Comparison of ENCODE assay signal across 11 cellular contexts in the genomic region with DNA sequence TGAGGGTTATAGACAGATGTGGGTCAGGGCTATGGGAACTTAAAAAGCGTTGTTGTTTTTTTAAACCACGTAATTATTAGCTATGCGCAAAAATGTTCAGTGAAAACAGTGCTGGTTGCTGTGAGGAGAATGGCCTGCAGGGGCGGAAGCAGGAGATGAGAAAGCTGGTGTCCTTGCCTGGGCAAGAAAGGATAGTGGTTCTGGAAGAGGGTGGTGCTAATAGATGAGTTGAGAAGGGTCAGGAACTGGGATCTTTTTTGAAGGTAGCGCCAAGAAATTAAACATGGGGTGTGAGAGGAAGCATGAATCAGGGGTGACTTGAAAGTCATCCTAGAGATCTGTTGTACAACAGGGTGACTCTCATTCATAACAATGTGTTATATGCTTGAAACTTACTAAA. TPM values are rescaled to one million over a fixed set of nuclear protein-coding genes. Genes with fewer than 3 reads are reported as not detected.
DNase-seq lines count a peak whose midpoint lies in the region; ATAC-seq and TF ChIP-seq lines count a peak whose summit lies in the region.
"Had no signal": no experiment of that assay in that cellular context is flagged by ENCODE, and none has a peak within 500 bp of the region (broad histone marks: within the 10 kb centered on the region; RNA-seq: fewer than 3 reads in every experiment).

No MANE protein-coding gene starts in this region.

- H3K4me3 Mint-ChIP-seq in activated naive CD8-positive, alpha-beta T cell, result no peak overlapping the region
- H3K4me3 Mint-ChIP-seq in activated naive CD8-positive, alpha-beta T cell treated with anti-CD3 and anti-CD28 coated beads for 36 hours, result no peak overlapping the region
- no peak overlapping the region for H3K4me3 Mint-ChIP-seq in endodermal cell

- H3K4me3 ChIP-seq in OCI-LY7 (ENCODE audit: low read depth, low read length, poor library complexity, severe bottlenecking) (peak overlapping the region; percentile 21), endodermal cell (ENCODE audit: low read length) (no peak overlapping the region), suprapubic skin (no peak overlapping the region)
- H3K4me3 ChIP-seq: SJCRH30, thoracic aorta had no signal

- H3K27me3 Mint-ChIP-seq in activated naive CD8-positive, alpha-beta T cell, result no peaks in the 10 kb centered on the region
- H3K27me3 Mint-ChIP-seq in activated naive CD8-positive, alpha-beta T cell treated with anti-CD3 and anti-CD28 coated beads for 36 hours, result peaks cover 10% of the 10 kb centered on the region
- peaks cover 3% of the 10 kb centered on the region for H3K27me3 Mint-ChIP-seq in endodermal cell (ENCODE audit: insufficient read depth)

- peak overlapping the region; percentile 98 for H3K27ac ChIP-seq in OCI-LY7 (ENCODE audit: low read depth, low read length, poor library complexity, severe bottlenecking)
- H3K27ac ChIP-seq in endodermal cell (ENCODE audit: low read depth, low read length), result no peak overlapping the region
- H3K27ac ChIP-seq in suprapubic skin, result peak overlapping the region; percentile 61
- H3K27ac ChIP-seq: neutrophil, SJCRH30, thoracic aorta had no signal

- TF ChIP-seq EP300 in suprapubic skin (IDR thresholded peaks at IDR 0.05), result no peak

- H3K9me2 ChIP-seq in OCI-LY7 (ENCODE audit: insufficient read depth, low read length), result no peaks in the 10 kb centered on the region

- peaks cover 80% of the 10 kb centered on the region for H3K4me1 ChIP-seq in OCI-LY7 (ENCODE audit: insufficient read depth, low read length, poor library complexity, severe bottlenecking)
- H3K4me1 ChIP-seq in endodermal cell (ENCODE audit: control insufficient read depth, insufficient read depth, low read length), result no peaks in the 10 kb centered on the region
- peaks cover 52% of the 10 kb centered on the region for H3K4me1 ChIP-seq in suprapubic skin
- H3K4me1 ChIP-seq: SJCRH30 had no signal

- no peak for ATAC-seq in HG02571 (IDR thresholded peaks at IDR 0.05; ENCODE audit: unreplicated experiment)

- no peaks in the 10 kb centered on the region for H3K9me3 Mint-ChIP-seq in activated naive CD8-positive, alpha-beta T cell (ENCODE audit: low read depth)
- no peaks in the 10 kb centered on the region for H3K9me3 Mint-ChIP-seq in activated naive CD8-positive, alpha-beta T cell treated with anti-CD3 and anti-CD28 coated beads for 36 hours
- H3K9me3 Mint-ChIP-seq in endodermal cell, result no peaks in the 10 kb centered on the region

- peaks cover 15% of the 10 kb centered on the region; the same call in 1 of the 2 replicates for H3K79me2 ChIP-seq in OCI-LY7 (ENCODE audit: insufficient read depth, low read depth, low read length)

- peaks cover 45% of the 10 kb centered on the region for H3K4me1 Mint-ChIP-seq in activated naive CD8-positive, alpha-beta T cell (ENCODE audit: low read depth)
- peaks cover 52% of the 10 kb centered on the region for H3K4me1 Mint-ChIP-seq in activated naive CD8-positive, alpha-beta T cell treated with anti-CD3 and anti-CD28 coated beads for 36 hours
- peaks cover 6% of the 10 kb centered on the region for H3K4me1 Mint-ChIP-seq in endodermal cell

- H3K27me3 ChIP-seq in endodermal cell (ENCODE audit: control insufficient read depth, insufficient read depth, low read length, poor library complexity, severe bottlenecking) (no peaks in the 10 kb centered on the region), suprapubic skin (no peaks in the 10 kb centered on the region)
- H3K27me3 ChIP-seq: neutrophil, SJCRH30 had no signal

- CTCF ChIA-PET in OCI-LY7 (lab: Charles Lee; ENCODE audit: unreplicated experiment), result interaction anchor here (0.6 kb wide), 1 partner anchor 17 kb away, joined by 3 read pairs; no protein-coding TSS in a partner anchor

- peak overlapping the region; percentile 50 for H3K4me2 ChIP-seq in OCI-LY7 (ENCODE audit: low read length)

- no TSS peak for BruUV-seq in OCI-LY7 (replicated peaks; lab: Mats Ljungman, UMichigan)

- H3K36me3 ChIP-seq in OCI-LY7 (ENCODE audit: insufficient read depth, low read length) (peaks cover 14% of the 10 kb centered on the region), endodermal cell (ENCODE audit: control insufficient read depth, insufficient read depth, low read length) (peaks cover 5% of the 10 kb centered on the region), suprapubic skin (no peaks in the 10 kb centered on the region)
- H3K36me3 ChIP-seq: neutrophil, SJCRH30, thoracic aorta had no signal

- intact Hi-C loops in OCI-LY7 (cut with micrococcal nuclease; ENCODE audit: unreplicated experiment), result no loop called here

- WGBS in endodermal cell (ENCODE audit: insufficient coverage in 1 of 2, insufficient read length in 1 of 2), 2 experiments, result 79 to 87% methylated on average over 5 of the region's 5 CpGs
- WGBS in suprapubic skin, result 44% methylated on average over 5 of the region's 5 CpGs

- H3K9me3 ChIP-seq in OCI-LY7 (ENCODE audit: low read length) (no peaks in the 10 kb centered on the region), endodermal cell (ENCODE audit: control insufficient read depth, low read length) (no peaks in the 10 kb centered on the region), suprapubic skin (no peaks in the 10 kb centered on the region)
- H3K9me3 ChIP-seq: neutrophil, SJCRH30, thoracic aorta had no signal

- TF ChIP-seq CTCF in OCI-LY7 (conservative IDR thresholded peaks at IDR 0.05; ENCODE audit: low read length) (peak; percentile 73), endodermal cell (conservative IDR thresholded peaks at IDR 0.05) (peak; percentile 65), suprapubic skin (IDR thresholded peaks at IDR 0.05) (peak in 1 of 2 donors; percentile 13)

- H4K20me1 ChIP-seq in OCI-LY7 (ENCODE audit: insufficient read depth, low read length), result no peaks in the 10 kb centered on the region

- POLR2A ChIA-PET in OCI-LY7 (lab: Charles Lee), result interaction anchor here (1.1 to 2.1 kb wide), 4 partner anchors 8 to 132 kb away, joined by 3 to 4 read pairs (median 4); no protein-coding TSS in a partner anchor

- H3K27ac Mint-ChIP-seq in activated naive CD8-positive, alpha-beta T cell, result peak overlapping the region; percentile 7
- H3K27ac Mint-ChIP-seq in activated naive CD8-positive, alpha-beta T cell treated with anti-CD3 and anti-CD28 coated beads for 36 hours, result no peak overlapping the region
- peak overlapping the region; percentile 16 for H3K27ac Mint-ChIP-seq in endodermal cell

- TF ChIP-seq POLR2A in suprapubic skin (IDR thresholded peaks at IDR 0.05), result no peak

- H3K9ac ChIP-seq in endodermal cell (ENCODE audit: extremely low read depth, low read length, poor library complexity, severe bottlenecking), result no peak overlapping the region

- peak overlapping the region; percentile 66; the same call in 1 of the 2 replicates for H2AFZ ChIP-seq in OCI-LY7 (ENCODE audit: low read length)

- no peak for DNase-seq in activated naive CD8-positive, alpha-beta T cell treated with anti-CD3 and anti-CD28 coated beads for 36 hours
- DNase-seq in OCI-LY7 (ENCODE audit: low spot score) (peak; percentile 56), endodermal cell (peak; percentile 62), suprapubic skin (ENCODE audit: low spot score in 2 of 2) (no peak), SKM-1 (lab: John Stamatoyannopoulos, UW; ENCODE audit: unreplicated experiment) (no peak)
- DNase-seq in stimulated activated naive CD4-positive, alpha-beta T cell treated with Interleukin-2 at 50 U/mL for 16 hours (lab: John Stamatoyannopoulos, UW), result no peak

- H3K36me3 Mint-ChIP-seq in activated naive CD8-positive, alpha-beta T cell, result peaks cover 9% of the 10 kb centered on the region
- peaks cover 38% of the 10 kb centered on the region for H3K36me3 Mint-ChIP-seq in activated naive CD8-positive, alpha-beta T cell treated with anti-CD3 and anti-CD28 coated beads for 36 hours
- H3K36me3 Mint-ChIP-seq in endodermal cell (ENCODE audit: low read depth), result peaks cover 4% of the 10 kb centered on the region

RNA-seq across cellular contexts. Expression of a gene that starts 4.8 kb away (rescaled TPM):
- total RNA-seq in activated naive CD8-positive, alpha-beta T cell treated with anti-CD3 and anti-CD28 coated beads for 36 hours, result 10 to 100 TPM; 55.7 to 58.1 TPM
- 49.1 and 65.6 TPM in 2 replicates for total RNA-seq in OCI-LY7 (2014; rRNA removed; shearing (Covaris generic))
- total RNA-seq in OCI-LY7 (2022) (75.5 and 83.1 TPM in 2 replicates), endodermal cell (10 to 100 TPM; 44.6 to 53.8 TPM), suprapubic skin (10 to 100 TPM; 21.5 to 44.4 (median 30.1) TPM)
- polyA plus RNA-seq in endodermal cell (2013, experiment 1 of 2), result 43.1 TPM
- 38.6 TPM for polyA plus RNA-seq in endodermal cell (2013, experiment 2 of 2)

RNA-seq across cellular contexts. Expression of a gene that starts 21.3 kb away (rescaled TPM):
- 10 to 100 TPM; 38.9 to 41.5 TPM for total RNA-seq in activated naive CD8-positive, alpha-beta T cell treated with anti-CD3 and anti-CD28 coated beads for 36 hours
- 31.3 and 39.7 TPM in 2 replicates for total RNA-seq in OCI-LY7 (2014; rRNA removed; shearing (Covaris generic))
- total RNA-seq in OCI-LY7 (2022) (39.3 and 40.0 TPM in 2 replicates), endodermal cell (not detected), suprapubic skin (10 to 100 TPM; 26.4 to 77.9 (median 48.2) TPM)
- polyA plus RNA-seq in endodermal cell (2013, experiment 1 of 2), result 0.89 TPM
- polyA plus RNA-seq in endodermal cell (2013, experiment 2 of 2), result 0.29 TPM

RNA-seq across cellular contexts. Expression of a gene that starts 42.7 kb away (rescaled TPM):
- total RNA-seq in activated naive CD8-positive, alpha-beta T cell treated with anti-CD3 and anti-CD28 coated beads for 36 hours, result 1 to 10 TPM; 1.6 TPM
- total RNA-seq in OCI-LY7 (2014; rRNA removed; shearing (Covaris generic)), result not detected in 2 replicates
- not detected in 2 replicates for total RNA-seq in OCI-LY7 (2022)
- total RNA-seq in endodermal cell, result under 1 TPM in 1 of 2 donors, not detected in 1; 0.11 TPM
- polyA plus RNA-seq in endodermal cell (2013, experiment 1 of 2), result not detected
- polyA plus RNA-seq in endodermal cell (2013, experiment 2 of 2), result not detected
- total RNA-seq in suprapubic skin, result 100 to 1,000 TPM in 1 of 4 donors, 10 to 100 TPM in 3; 48.5 to 114 (median 98.5) TPM

RNA-seq across cellular contexts. Expression of a gene that starts 43.6 kb away (rescaled TPM):
- not detected for total RNA-seq in activated naive CD8-positive, alpha-beta T cell treated with anti-CD3 and anti-CD28 coated beads for 36 hours
- total RNA-seq in OCI-LY7 (2014; rRNA removed; shearing (Covaris generic)), result not detected in 2 replicates
- total RNA-seq in OCI-LY7 (2022) (not detected in 2 replicates), endodermal cell (not detected), suprapubic skin (not detected)
- not detected for polyA plus RNA-seq in endodermal cell (2013, experiment 1 of 2)
- polyA plus RNA-seq in endodermal cell (2013, experiment 2 of 2), result not detected
- total RNA-seq: SJCRH30, thoracic aorta had no signal

Comparison
In these comparisons a context has a peak if more than half of its experiments do, and no peak if none do; other contexts are left out.
1. DNase-seq: peak in OCI-LY7 (single experiment) and endodermal cell (single experiment); none in activated naive CD8-positive, alpha-beta T cell treated with anti-CD3 and anti-CD28 coated beads for 36 hours (single experiment), suprapubic skin (0 of 2), stimulated activated naive CD4-positive, alpha-beta T cell treated with Interleukin-2 at 50 U/mL for 16 hours (single experiment) and SKM-1 (single experiment).
2. RNA of a gene that starts 21.3 kb away (total RNA-seq): 26.4 to 77.9 TPM in suprapubic skin, 38.9 to 41.5 TPM in activated naive CD8-positive, alpha-beta T cell treated with anti-CD3 and anti-CD28 coated beads for 36 hours and 31.3 to 40.0 TPM in OCI-LY7; not detected in endodermal cell; every median in the first group is over 10 times any median in the second.
3. RNA of a gene that starts 42.7 kb away (total RNA-seq): 48.5 to 114 TPM in suprapubic skin; 1.6 TPM in activated naive CD8-positive, alpha-beta T cell treated with anti-CD3 and anti-CD28 coated beads for 36 hours, 0.11 TPM in endodermal cell and not detected in OCI-LY7; every median in the first group is over 10 times any median in the second.